28 cellular contexts compared by ENCODE assay signal in genomic region chr21:33865996-33866575, GRCh38.
"Had no signal": no experiment of that assay in that cellular context is flagged by ENCODE, and none has a peak within 500 bp of the region (broad histone marks: within the 10 kb centered on the region; RNA-seq: fewer than 3 reads in every experiment).

No MANE protein-coding gene starts in this region.

- H3K27me3 ChIP-seq: heart left ventricle, neural progenitor cell, neutrophil, right atrium auricular region, right lobe of liver, testis, tibial artery, upper lobe of right lung had no signal

- H3K9ac ChIP-seq: neural progenitor cell, parathyroid adenoma had no signal

- H3K9me3 ChIP-seq: heart left ventricle, left ventricle myocardium inferior, neutrophil, right atrium auricular region, right lobe of liver, testis, tibial artery, upper lobe of right lung had no signal

- H3K9me3 Mint-ChIP-seq: immature natural killer cell; mesothelial cell of epicardium; naive B cell; natural killer cell; stimulated activated memory B cell treated with anti-CD40 and anti-IgM and Interleukin-4, amounts not matched to agents 10 μg/mL and 1 μg/mL and 100 μg/mL, for 72 hours had no signal

- H3K36me3 ChIP-seq: heart left ventricle, left ventricle myocardium inferior, neural progenitor cell, neutrophil, right atrium auricular region, right lobe of liver, tibial artery, upper lobe of right lung had no signal

- FAIRE-seq: islet of Langerhans, urothelium cell line had no signal

- H3K4me3 Mint-ChIP-seq: immature natural killer cell; mesothelial cell of epicardium; naive B cell; natural killer cell; nephron progenitor cell; neural progenitor cell; stimulated activated memory B cell treated with anti-CD40 and anti-IgM and Interleukin-4, amounts not matched to agents 10 μg/mL and 1 μg/mL and 100 μg/mL, for 72 hours had no signal

- H3K27ac Mint-ChIP-seq: immature natural killer cell; mesothelial cell of epicardium; natural killer cell; nephron progenitor cell; neural progenitor cell; progenitor cell of endocrine pancreas; stimulated activated memory B cell treated with anti-CD40 and anti-IgM and Interleukin-4, amounts not matched to agents 10 μg/mL and 1 μg/mL and 100 μg/mL, for 72 hours had no signal

- H3K4me1 Mint-ChIP-seq: mesothelial cell of epicardium; neural progenitor cell; stimulated activated memory B cell treated with anti-CD40 and anti-IgM and Interleukin-4, amounts not matched to agents 10 μg/mL and 1 μg/mL and 100 μg/mL, for 72 hours had no signal

- ATAC-seq: heart left ventricle; natural killer cell; right lobe of liver; stimulated activated memory B cell treated with anti-CD40 and anti-IgM and Interleukin-4, amounts not matched to agents 10 μg/mL and 1 μg/mL and 100 μg/mL, for 72 hours; upper lobe of right lung had no signal

- H3K27ac ChIP-seq: heart left ventricle, left ventricle myocardium inferior, neural progenitor cell, neutrophil, parathyroid adenoma, right atrium auricular region, right lobe of liver, testis, tibial artery, upper lobe of right lung had no signal

- H3K4me1 ChIP-seq: heart left ventricle, left ventricle myocardium inferior, neural progenitor cell, parathyroid adenoma, right atrium auricular region, right lobe of liver, testis, tibial artery, upper lobe of right lung had no signal

- DNase-seq: heart left ventricle; hypothalamus; immature natural killer cell; left ventricle myocardium inferior; mesendoderm; naive B cell; natural killer cell; nephron progenitor cell; occipital lobe; right lobe of liver; stimulated activated CD4-positive, alpha-beta T cell treated with anti-CD3 and anti-CD28 coated beads, Interleukin-4, amount 100 ng/mL, for 4 hours; stimulated activated CD8-positive, alpha-beta memory T cell treated with anti-CD3 and anti-CD28 coated beads, Interleukin-4, amount 100 ng/mL, for 48 hours; stimulated activated naive CD4-positive, alpha-beta T cell treated with Interleukin-2 at 50 U/mL for 16 hours; substantia nigra; testis; tibial artery; trophoblast cell; upper lobe of right lung had no signal

- H3K4me3 ChIP-seq: heart left ventricle, left ventricle myocardium inferior, lung, neural progenitor cell, right atrium auricular region, right lobe of liver, testis, tibial artery, upper lobe of right lung had no signal

- H3K27me3 Mint-ChIP-seq: progenitor cell of endocrine pancreas had no signal
